ENCODE assay signal across 8 cellular contexts in genomic region chr17:36948717-36949460, GRCh38. TPM values are rescaled to one million over a fixed set of nuclear protein-coding genes. Genes with fewer than 3 reads are reported as not detected.
DNase-seq lines count a peak whose midpoint lies in the region; ATAC-seq, FAIRE-seq and TF ChIP-seq lines count a peak whose summit lies in the region.

TSS of gene AATF (plus strand) at chr17:36948954. CDS start at chr17:36949126, 172 bp downstream.

- intact Hi-C loops in Right ventricle myocardium inferior (cut with DNase I) (loop anchor here (5.0 kb wide), 1 partner anchor 408 kb away; no protein-coding TSS in a partner anchor), tibial artery (cut with DNase I; ENCODE audit: low total_unique reads) (loop anchor here (10.0 kb wide), 1 partner anchor 354 kb away; the partner anchor contains the start of gene DHRS11)

- H2AFZ ChIP-seq in parathyroid adenoma = peak within 1 kb of the TSS; percentile 95

- TF ChIP-seq POLR2A in GM12891 (IDR thresholded peaks at IDR 0.05; ENCODE audit: low read depth, low read length) = peak; percentile 77

- H3K27ac ChIP-seq in parathyroid adenoma (peak within 1 kb of the TSS; percentile 78), tibial artery (peak within 1 kb of the TSS; percentile 89 to 95)

- peak; percentile 96 for ATAC-seq in HG02798 (IDR thresholded peaks at IDR 0.05; ENCODE audit: poor library complexity, unreplicated experiment)
- peak; percentile 100 for ATAC-seq in Right ventricle myocardium inferior

- H3K4me1 ChIP-seq in parathyroid adenoma (no peaks in the 10 kb centered on the region), tibial artery (peaks cover 0 to 27% (median 18%) of the 10 kb centered on the region in 4 donors)

- peaks cover 11% of the 10 kb centered on the region for H3K27me3 ChIP-seq in parathyroid adenoma (ENCODE audit: control insufficient read depth, insufficient read depth, low read length)
- H3K27me3 ChIP-seq in tibial artery = peaks cover 0 to 37% of the 10 kb centered on the region in 2 donors

- H3K9ac ChIP-seq in parathyroid adenoma = peak within 1 kb of the TSS; percentile 65

- no peaks in the 10 kb centered on the region for H3K36me3 ChIP-seq in parathyroid adenoma (ENCODE audit: control insufficient read depth, insufficient read depth, low read length)
- H3K36me3 ChIP-seq in tibial artery = peaks cover 14 to 22% (median 16%) of the 10 kb centered on the region in 3 donors

- H3K4me2 ChIP-seq in parathyroid adenoma (ENCODE audit: low read length) = peak within 1 kb of the TSS; percentile 90

- TF ChIP-seq CTCF in parathyroid adenoma (IDR thresholded peaks at IDR 0.05) (peak; percentile 12), tibial artery (IDR thresholded peaks at IDR 0.05) (no peak)

- FAIRE-seq in GM12891 (lab: Jason Lieb, UNC) = no peak

- H3K4me3 ChIP-seq in parathyroid adenoma (ENCODE audit: low read depth, low read length) (peak within 1 kb of the TSS; percentile 82), tibial artery (peak within 1 kb of the TSS; percentile 91 to 95)

- no peaks in the 10 kb centered on the region for H3K79me2 ChIP-seq in parathyroid adenoma

- DNase-seq in GM12891 (ENCODE audit: insufficient read length, low spot score) = peak; percentile 93
- peak; percentile 77 for DNase-seq in NCI-H1417 treated with DMSO at 0.1 percent for 48 hours (lab: John Stamatoyannopoulos, UW)
- DNase-seq in SW 1271 (lab: John Stamatoyannopoulos, UW) = peak; percentile 92 to 93
- DNase-seq in activated naive CD8-positive, alpha-beta T cell treated with anti-CD3 and anti-CD28 coated beads, Interleukin-2, amount 50 U/mL, for 16 hours (ENCODE audit: low read depth, low spot score) = peak; percentile 88
- DNase-seq in Right ventricle myocardium inferior (ENCODE audit: missing footprints) = peak; percentile 98
- DNase-seq in tibial artery = peak; percentile 96 to 98

- H3K9me3 ChIP-seq in parathyroid adenoma (ENCODE audit: control insufficient read depth, low read length) (no peaks in the 10 kb centered on the region), tibial artery (no peaks in the 10 kb centered on the region)

TF ChIP-seq in GM12891, 5 proteins besides CTCF, POLR2A, EP300 and RAD21:
- TF ChIP-seq PAX5 (IDR thresholded peaks at IDR 0.05; ENCODE audit: insufficient read depth, low read length, severe bottlenecking) (no peak), POLR2AphosphoS5 (IDR thresholded peaks at IDR 0.05; ENCODE audit: low read depth, low read length) (peak; percentile 90), SPI1 (IDR thresholded peaks at IDR 0.05; ENCODE audit: low read depth, low read length) (peak; percentile 61), POU2F2 (IDR thresholded peaks at IDR 0.05; ENCODE audit: low read depth, low read length) (peak; percentile 64; the same call in 1 of the 2 replicates), TAF1 (IDR thresholded peaks at IDR 0.05; ENCODE audit: low read depth, low read length) (peak; percentile 54)

RNA-seq across cellular contexts. Expression of gene AATF, which starts in this region (rescaled TPM):
- polyA plus RNA-seq in GM12891 (2012; ENCODE audit: low read depth, missing spikeins) = 81.9 TPM
- 23.9 TPM for total RNA-seq in Right ventricle myocardium inferior

Comparison
In these comparisons a context has a peak if more than half of its experiments do, and no peak if none do; other contexts are left out.
1. Peak in every context shown above with its lines: DNase-seq, ATAC-seq, H3K4me3 ChIP-seq and H3K27ac ChIP-seq.